In genomic region chr4:125517831-125518230, GRCh38 we compare ENCODE assay signal across 23 cellular contexts.
"Had no signal": no experiment of that assay in that cellular context is flagged by ENCODE, and none has a peak within 500 bp of the region (broad histone marks: within the 10 kb centered on the region; RNA-seq: fewer than 3 reads in every experiment).

No MANE protein-coding gene starts in this region.

- H3K4me3 ChIP-seq: gastroesophageal sphincter, heart left ventricle, hepatocyte, left lung, ovary, right lobe of liver, thoracic aorta, tibial nerve, upper lobe of left lung had no signal

- H3K9me3 ChIP-seq: gastroesophageal sphincter, ovary, right lobe of liver, thoracic aorta, upper lobe of left lung had no signal

- H3K79me2 ChIP-seq: hepatocyte had no signal

- H3K27ac ChIP-seq: foreskin keratinocyte, gastroesophageal sphincter, heart left ventricle, hepatocyte, left lung, ovary, right lobe of liver, thoracic aorta, tibial nerve, upper lobe of left lung had no signal

- H3K4me1 ChIP-seq: foreskin keratinocyte, gastroesophageal sphincter, right lobe of liver, upper lobe of left lung had no signal

- H3K27me3 ChIP-seq: foreskin keratinocyte, gastroesophageal sphincter, heart left ventricle, hepatocyte, left lung, ovary, right lobe of liver, tibial nerve, upper lobe of left lung had no signal

- H2AFZ ChIP-seq: hepatocyte had no signal

- H3K36me3 ChIP-seq: gastroesophageal sphincter, heart left ventricle, left lung, ovary, right lobe of liver, thoracic aorta, tibial nerve, upper lobe of left lung had no signal

- DNase-seq: cerebellar nuclear complex; effector memory CD4-positive, alpha-beta T cell; foreskin keratinocyte; heart left ventricle; left cardiac atrium; left lung; mammary epithelial cell; mesendoderm; midbrain; naive thymus-derived CD4-positive, alpha-beta T cell; nephron progenitor cell; nucleus accumbens; ovary; right lobe of liver; small intestine; stimulated activated CD4-positive, alpha-beta T cell treated with anti-CD3 and anti-CD28 coated beads, Interleukin-15, amount 100 ng/mL, for 24 hours; stimulated activated CD4-positive, alpha-beta T cell treated with anti-CD3 and anti-CD28 coated beads, Interleukin-2, amount 100 ng/mL, for 48 hours; stimulated activated naive B cell treated with anti-CD40 and anti-IgM and Interleukin-4, amounts not matched to agents 10 μg/mL and 1 μg/mL and 100 μg/mL, for 72 hours; upper lobe of left lung had no signal

- H3K4me2 ChIP-seq: hepatocyte had no signal
